1 cellular context compared by ENCODE assay signal in the genomic region with DNA sequence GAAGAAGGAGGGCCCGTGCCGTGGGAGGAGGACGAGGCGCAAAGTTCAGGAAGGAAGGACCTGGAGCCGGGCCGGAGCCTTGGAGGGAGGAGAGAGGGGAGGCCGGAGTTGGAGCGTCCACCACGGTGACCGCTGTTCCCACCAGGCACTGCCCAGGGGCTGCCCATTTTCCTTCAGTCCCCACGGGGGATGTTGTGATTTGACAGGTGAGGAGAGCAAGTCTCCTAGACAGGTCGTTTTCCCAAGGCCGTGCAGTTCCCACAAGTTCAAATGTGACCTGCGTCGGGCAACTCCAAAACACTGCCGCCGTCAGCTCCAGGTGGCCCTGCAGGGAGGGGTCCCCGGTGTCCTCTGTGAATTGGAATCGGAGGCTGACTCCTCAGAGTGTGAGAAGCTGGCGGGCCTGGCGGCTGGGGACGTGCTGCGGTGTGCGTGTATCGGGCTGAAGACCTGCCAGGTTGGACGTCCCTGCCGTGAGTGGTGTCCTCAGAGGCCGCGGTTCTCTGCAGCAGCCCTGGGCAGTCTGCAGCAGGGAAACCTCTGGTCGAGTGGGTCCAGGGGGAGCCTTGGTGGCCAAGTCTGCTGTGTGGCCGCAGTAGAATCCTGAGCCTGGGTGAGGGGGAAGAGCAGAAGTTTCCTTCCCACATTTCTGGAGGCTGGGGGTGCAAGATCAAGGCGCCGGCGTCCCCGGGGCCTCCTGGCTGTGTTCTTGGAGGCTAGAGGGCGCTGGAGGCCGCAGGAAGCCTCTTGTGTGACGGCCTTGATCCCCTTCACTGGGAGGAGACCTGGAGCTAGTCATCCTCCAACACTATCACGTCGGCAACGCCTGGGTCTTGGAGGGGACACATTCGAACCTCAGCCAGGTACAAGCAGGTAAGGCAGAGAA.
TF ChIP-seq lines count a peak whose summit lies in the region.

No MANE protein-coding gene starts in this region.

TF ChIP-seq in HepG2, 621 proteins besides CTCF, POLR2A, EP300 and RAD21 (continued from another document and continues in another):
- TF ChIP-seq ZNF260 (CRISPR knock-in tag; IDR thresholded peaks at IDR 0.05; ENCODE audit: borderline replicate concordance, low read depth) (no peak), ZNF773 (CRISPR knock-in tag; IDR thresholded peaks at IDR 0.05; ENCODE audit: borderline replicate concordance) (no peak), ZNF605 (CRISPR knock-in tag; IDR thresholded peaks at IDR 0.05) (0 out of 2 replicates have a peak, but pooled peaks have one; percentile 53), KLF11 (CRISPR knock-in tag; IDR thresholded peaks at IDR 0.05) (no peak), RORA (CRISPR knock-in tag; IDR thresholded peaks at IDR 0.05) (no peak), SOX13 (IDR thresholded peaks at IDR 0.05) (no peak), SOX13 (CRISPR knock-in tag; conservative IDR thresholded peaks at IDR 0.05 in 1 of 2, IDR thresholded peaks at IDR 0.05 in 1 of 2) (no peak), ZNF547 (CRISPR knock-in tag; IDR thresholded peaks at IDR 0.05) (no peak), KLF9 (CRISPR knock-in tag; IDR thresholded peaks at IDR 0.05; ENCODE audit: low read depth) (no peak), ZBTB42 (CRISPR knock-in tag; IDR thresholded peaks at IDR 0.05) (no peak), ZNF720 (CRISPR knock-in tag; IDR thresholded peaks at IDR 0.05) (no peak), ZNF101 (CRISPR knock-in tag; IDR thresholded peaks at IDR 0.05; ENCODE audit: borderline replicate concordance, low read depth) (no peak), MAFG (CRISPR knock-in tag; IDR thresholded peaks at IDR 0.05) (no peak), YEATS4 (CRISPR knock-in tag; IDR thresholded peaks at IDR 0.05; ENCODE audit: borderline replicate concordance) (no peak), ZFP37 (CRISPR knock-in tag; IDR thresholded peaks at IDR 0.05; ENCODE audit: borderline replicate concordance) (no peak), CEBPB (IDR thresholded peaks at IDR 0.05; ENCODE audit: borderline replicate concordance, low read depth, low read length) (no peak), CEBPG (CRISPR knock-in tag; IDR thresholded peaks at IDR 0.05) (no peak), KDM3A (CRISPR knock-in tag; IDR thresholded peaks at IDR 0.05; ENCODE audit: low read depth) (0 out of 2 replicates have a peak, but pooled peaks have one; percentile 38), BCL6 (CRISPR knock-in tag; IDR thresholded peaks at IDR 0.05) (no peak), ZNF431 (CRISPR knock-in tag; IDR thresholded peaks at IDR 0.05; ENCODE audit: borderline replicate concordance, low read depth) (no peak), ZNF598 (CRISPR knock-in tag; IDR thresholded peaks at IDR 0.05; ENCODE audit: borderline replicate concordance) (no peak), ZNF10 (CRISPR knock-in tag; IDR thresholded peaks at IDR 0.05; ENCODE audit: borderline replicate concordance, low read depth) (no peak), ZNF225 (CRISPR knock-in tag; IDR thresholded peaks at IDR 0.05) (no peak), MYNN (CRISPR knock-in tag; IDR thresholded peaks at IDR 0.05; ENCODE audit: low read depth) (no peak), ZNF441 (CRISPR knock-in tag; IDR thresholded peaks at IDR 0.05; ENCODE audit: borderline replicate concordance) (no peak), ZNF616 (CRISPR knock-in tag; IDR thresholded peaks at IDR 0.05; ENCODE audit: low read depth) (no peak), ZNF160 (CRISPR knock-in tag; IDR thresholded peaks at IDR 0.05) (no peak), NFIB (CRISPR knock-in tag; IDR thresholded peaks at IDR 0.05; ENCODE audit: borderline replicate concordance) (no peak), PPARG (CRISPR knock-in tag; conservative IDR thresholded peaks at IDR 0.05) (no peak), ZNF672 (CRISPR knock-in tag; IDR thresholded peaks at IDR 0.05) (no peak), ZNF224 (CRISPR knock-in tag; IDR thresholded peaks at IDR 0.05) (no peak), ZSCAN29 (CRISPR knock-in tag; conservative IDR thresholded peaks at IDR 0.05) (no peak), RELA (CRISPR knock-in tag; IDR thresholded peaks at IDR 0.05) (no peak), ZNF510 (CRISPR knock-in tag; IDR thresholded peaks at IDR 0.05; ENCODE audit: low read depth) (no peak), ZFX (CRISPR knock-in tag; IDR thresholded peaks at IDR 0.05; ENCODE audit: low read depth) (peak; percentile 50; the same call in 1 of the 2 replicates), ADNP (CRISPR knock-in tag; IDR thresholded peaks at IDR 0.05) (no peak), ZNF572 (CRISPR knock-in tag; IDR thresholded peaks at IDR 0.05) (no peak), PHF5A (CRISPR knock-in tag; IDR thresholded peaks at IDR 0.05; ENCODE audit: low read depth, unreplicated experiment) (no peak), SP140L (CRISPR knock-in tag; IDR thresholded peaks at IDR 0.05; ENCODE audit: borderline replicate concordance) (no peak), CENPX (CRISPR knock-in tag; IDR thresholded peaks at IDR 0.05) (no peak), KMT2A (CRISPR knock-in tag; IDR thresholded peaks at IDR 0.05) (no peak), HNRNPLL (IDR thresholded peaks at IDR 0.05; ENCODE audit: low read depth, low read length, poor library complexity, severe bottlenecking) (peak; percentile 26), ZNF337 (CRISPR knock-in tag; IDR thresholded peaks at IDR 0.05; ENCODE audit: borderline replicate concordance, low read depth) (no peak)
- TF ChIP-seq, protein P1, sequence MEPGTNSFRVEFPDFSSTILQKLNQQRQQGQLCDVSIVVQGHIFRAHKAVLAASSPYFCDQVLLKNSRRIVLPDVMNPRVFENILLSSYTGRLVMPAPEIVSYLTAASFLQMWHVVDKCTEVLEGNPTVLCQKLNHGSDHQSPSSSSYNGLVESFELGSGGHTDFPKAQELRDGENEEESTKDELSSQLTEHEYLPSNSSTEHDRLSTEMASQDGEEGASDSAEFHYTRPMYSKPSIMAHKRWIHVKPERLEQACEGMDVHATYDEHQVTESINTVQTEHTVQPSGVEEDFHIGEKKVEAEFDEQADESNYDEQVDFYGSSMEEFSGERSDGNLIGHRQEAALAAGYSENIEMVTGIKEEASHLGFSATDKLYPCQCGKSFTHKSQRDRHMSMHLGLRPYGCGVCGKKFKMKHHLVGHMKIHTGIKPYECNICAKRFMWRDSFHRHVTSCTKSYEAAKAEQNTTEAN (CRISPR knock-in tag; conservative IDR thresholded peaks at IDR 0.05): no peak
- TF ChIP-seq, protein P2, sequence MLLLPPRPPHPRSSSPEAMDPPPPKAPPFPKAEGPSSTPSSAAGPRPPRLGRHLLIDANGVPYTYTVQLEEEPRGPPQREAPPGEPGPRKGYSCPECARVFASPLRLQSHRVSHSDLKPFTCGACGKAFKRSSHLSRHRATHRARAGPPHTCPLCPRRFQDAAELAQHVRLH (CRISPR knock-in tag; IDR thresholded peaks at IDR 0.05; ENCODE audit: borderline replicate concordance, low read depth): peak; percentile 64; the same call in 1 of the 2 replicates
- TF ChIP-seq, protein P3, sequence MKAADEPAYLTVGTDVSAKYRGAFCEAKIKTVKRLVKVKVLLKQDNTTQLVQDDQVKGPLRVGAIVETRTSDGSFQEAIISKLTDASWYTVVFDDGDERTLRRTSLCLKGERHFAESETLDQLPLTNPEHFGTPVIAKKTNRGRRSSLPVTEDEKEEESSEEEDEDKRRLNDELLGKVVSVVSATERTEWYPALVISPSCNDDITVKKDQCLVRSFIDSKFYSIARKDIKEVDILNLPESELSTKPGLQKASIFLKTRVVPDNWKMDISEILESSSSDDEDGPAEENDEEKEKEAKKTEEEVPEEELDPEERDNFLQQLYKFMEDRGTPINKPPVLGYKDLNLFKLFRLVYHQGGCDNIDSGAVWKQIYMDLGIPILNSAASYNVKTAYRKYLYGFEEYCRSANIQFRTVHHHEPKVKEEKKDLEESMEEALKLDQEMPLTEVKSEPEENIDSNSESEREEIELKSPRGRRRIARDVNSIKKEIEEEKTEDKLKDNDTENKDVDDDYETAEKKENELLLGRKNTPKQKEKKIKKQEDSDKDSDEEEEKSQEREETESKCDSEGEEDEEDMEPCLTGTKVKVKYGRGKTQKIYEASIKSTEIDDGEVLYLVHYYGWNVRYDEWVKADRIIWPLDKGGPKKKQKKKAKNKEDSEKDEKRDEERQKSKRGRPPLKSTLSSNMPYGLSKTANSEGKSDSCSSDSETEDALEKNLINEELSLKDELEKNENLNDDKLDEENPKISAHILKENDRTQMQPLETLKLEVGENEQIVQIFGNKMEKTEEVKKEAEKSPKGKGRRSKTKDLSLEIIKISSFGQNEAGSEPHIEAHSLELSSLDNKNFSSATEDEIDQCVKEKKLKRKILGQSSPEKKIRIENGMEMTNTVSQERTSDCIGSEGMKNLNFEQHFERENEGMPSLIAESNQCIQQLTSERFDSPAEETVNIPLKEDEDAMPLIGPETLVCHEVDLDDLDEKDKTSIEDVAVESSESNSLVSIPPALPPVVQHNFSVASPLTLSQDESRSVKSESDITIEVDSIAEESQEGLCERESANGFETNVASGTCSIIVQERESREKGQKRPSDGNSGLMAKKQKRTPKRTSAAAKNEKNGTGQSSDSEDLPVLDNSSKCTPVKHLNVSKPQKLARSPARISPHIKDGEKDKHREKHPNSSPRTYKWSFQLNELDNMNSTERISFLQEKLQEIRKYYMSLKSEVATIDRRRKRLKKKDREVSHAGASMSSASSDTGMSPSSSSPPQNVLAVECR (CRISPR knock-in tag; IDR thresholded peaks at IDR 0.05; ENCODE audit: borderline replicate concordance): no peak
- TF ChIP-seq, protein P4, sequence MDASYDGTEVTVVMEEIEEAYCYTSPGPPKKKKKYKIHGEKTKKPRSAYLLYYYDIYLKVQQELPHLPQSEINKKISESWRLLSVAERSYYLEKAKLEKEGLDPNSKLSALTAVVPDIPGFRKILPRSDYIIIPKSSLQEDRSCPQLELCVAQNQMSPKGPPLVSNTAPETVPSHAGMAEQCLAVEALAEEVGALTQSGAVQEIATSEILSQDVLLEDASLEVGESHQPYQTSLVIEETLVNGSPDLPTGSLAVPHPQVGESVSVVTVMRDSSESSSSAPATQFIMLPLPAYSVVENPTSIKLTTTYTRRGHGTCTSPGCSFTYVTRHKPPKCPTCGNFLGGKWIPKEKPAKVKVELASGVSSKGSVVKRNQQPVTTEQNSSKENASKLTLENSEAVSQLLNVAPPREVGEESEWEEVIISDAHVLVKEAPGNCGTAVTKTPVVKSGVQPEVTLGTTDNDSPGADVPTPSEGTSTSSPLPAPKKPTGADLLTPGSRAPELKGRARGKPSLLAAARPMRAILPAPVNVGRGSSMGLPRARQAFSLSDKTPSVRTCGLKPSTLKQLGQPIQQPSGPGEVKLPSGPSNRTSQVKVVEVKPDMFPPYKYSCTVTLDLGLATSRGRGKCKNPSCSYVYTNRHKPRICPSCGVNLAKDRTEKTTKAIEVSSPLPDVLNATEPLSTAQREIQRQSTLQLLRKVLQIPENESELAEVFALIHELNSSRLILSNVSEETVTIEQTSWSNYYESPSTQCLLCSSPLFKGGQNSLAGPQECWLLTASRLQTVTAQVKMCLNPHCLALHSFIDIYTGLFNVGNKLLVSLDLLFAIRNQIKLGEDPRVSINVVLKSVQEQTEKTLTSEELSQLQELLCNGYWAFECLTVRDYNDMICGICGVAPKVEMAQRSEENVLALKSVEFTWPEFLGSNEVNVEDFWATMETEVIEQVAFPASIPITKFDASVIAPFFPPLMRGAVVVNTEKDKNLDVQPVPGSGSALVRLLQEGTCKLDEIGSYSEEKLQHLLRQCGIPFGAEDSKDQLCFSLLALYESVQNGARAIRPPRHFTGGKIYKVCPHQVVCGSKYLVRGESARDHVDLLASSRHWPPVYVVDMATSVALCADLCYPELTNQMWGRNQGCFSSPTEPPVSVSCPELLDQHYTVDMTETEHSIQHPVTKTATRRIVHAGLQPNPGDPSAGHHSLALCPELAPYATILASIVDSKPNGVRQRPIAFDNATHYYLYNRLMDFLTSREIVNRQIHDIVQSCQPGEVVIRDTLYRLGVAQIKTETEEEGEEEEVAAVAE (CRISPR knock-in tag; IDR thresholded peaks at IDR 0.05; ENCODE audit: borderline replicate concordance): 0 out of 2 replicates have a peak, but pooled peaks have one; percentile 42
- TF ChIP-seq, protein P5, sequence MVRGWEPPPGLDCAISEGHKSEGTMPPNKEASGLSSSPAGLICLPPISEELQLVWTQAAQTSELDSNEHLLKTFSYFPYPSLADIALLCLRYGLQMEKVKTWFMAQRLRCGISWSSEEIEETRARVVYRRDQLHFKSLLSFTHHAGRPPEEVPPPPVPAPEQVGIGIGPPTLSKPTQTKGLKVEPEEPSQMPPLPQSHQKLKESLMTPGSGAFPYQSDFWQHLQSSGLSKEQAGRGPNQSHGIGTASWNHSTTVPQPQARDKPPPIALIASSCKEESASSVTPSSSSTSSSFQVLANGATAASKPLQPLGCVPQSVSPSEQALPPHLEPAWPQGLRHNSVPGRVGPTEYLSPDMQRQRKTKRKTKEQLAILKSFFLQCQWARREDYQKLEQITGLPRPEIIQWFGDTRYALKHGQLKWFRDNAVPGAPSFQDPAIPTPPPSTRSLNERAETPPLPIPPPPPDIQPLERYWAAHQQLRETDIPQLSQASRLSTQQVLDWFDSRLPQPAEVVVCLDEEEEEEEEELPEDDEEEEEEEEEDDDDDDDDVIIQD (CRISPR knock-in tag; IDR thresholded peaks at IDR 0.05; ENCODE audit: low read depth): no peak
- TF ChIP-seq, protein P6, sequence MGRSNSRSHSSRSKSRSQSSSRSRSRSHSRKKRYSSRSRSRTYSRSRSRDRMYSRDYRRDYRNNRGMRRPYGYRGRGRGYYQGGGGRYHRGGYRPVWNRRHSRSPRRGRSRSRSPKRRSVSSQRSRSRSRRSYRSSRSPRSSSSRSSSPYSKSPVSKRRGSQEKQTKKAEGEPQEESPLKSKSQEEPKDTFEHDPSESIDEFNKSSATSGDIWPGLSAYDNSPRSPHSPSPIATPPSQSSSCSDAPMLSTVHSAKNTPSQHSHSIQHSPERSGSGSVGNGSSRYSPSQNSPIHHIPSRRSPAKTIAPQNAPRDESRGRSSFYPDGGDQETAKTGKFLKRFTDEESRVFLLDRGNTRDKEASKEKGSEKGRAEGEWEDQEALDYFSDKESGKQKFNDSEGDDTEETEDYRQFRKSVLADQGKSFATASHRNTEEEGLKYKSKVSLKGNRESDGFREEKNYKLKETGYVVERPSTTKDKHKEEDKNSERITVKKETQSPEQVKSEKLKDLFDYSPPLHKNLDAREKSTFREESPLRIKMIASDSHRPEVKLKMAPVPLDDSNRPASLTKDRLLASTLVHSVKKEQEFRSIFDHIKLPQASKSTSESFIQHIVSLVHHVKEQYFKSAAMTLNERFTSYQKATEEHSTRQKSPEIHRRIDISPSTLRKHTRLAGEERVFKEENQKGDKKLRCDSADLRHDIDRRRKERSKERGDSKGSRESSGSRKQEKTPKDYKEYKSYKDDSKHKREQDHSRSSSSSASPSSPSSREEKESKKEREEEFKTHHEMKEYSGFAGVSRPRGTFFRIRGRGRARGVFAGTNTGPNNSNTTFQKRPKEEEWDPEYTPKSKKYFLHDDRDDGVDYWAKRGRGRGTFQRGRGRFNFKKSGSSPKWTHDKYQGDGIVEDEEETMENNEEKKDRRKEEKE (IDR thresholded peaks at IDR 0.05): no peak
